Comparison of ENCODE assay signal across 17 cellular contexts in the genomic region with DNA sequence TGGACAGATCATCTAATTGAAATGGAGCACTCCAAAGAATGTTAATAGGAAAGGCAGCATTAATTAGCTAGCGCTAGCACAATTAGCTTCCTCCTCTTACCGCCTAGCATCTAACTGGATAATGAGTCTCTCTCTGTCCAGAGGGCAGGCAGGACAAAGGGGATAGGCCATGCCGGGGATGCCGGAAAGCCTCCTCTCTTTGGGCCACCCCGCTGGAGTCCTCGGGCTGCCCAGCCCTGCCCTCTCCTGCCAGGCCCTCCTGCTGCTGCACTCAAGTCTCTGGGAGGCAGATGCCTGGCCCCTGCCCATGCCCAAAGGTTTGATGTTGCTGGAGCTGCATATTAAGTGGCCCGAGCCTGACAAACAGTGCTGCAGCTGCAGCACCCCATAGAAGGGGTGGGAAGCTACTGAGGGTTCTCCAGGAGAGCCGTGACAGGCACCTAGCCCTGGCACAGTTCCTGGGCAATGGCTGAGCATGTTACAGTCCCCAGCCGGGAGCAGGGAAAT. TPM values are rescaled to one million over a fixed set of nuclear protein-coding genes. Genes with fewer than 3 reads are reported as not detected.
DNase-seq lines count a peak whose midpoint lies in the region; ATAC-seq, FAIRE-seq and TF ChIP-seq lines count a peak whose summit lies in the region.
"Had no signal": no experiment of that assay in that cellular context is flagged by ENCODE, and none has a peak within 500 bp of the region (broad histone marks: within the 10 kb centered on the region; RNA-seq: fewer than 3 reads in every experiment).

No MANE protein-coding gene starts in this region.

- H3K23ac ChIP-seq in H1 (ENCODE audit: insufficient read length) (no peak overlapping the region), neuronal stem cell (ENCODE audit: low read depth, low read length, poor library complexity) (no peak overlapping the region)

- H2BK15ac ChIP-seq in H1 (ENCODE audit: low read length) (0 out of 2 replicates have a peak overlapping the region, but pooled peaks have one; percentile 25), neuronal stem cell (ENCODE audit: low read length) (no peak overlapping the region)

- peaks cover under 1 to 12% of the 10 kb centered on the region in 2 experiments; a peak in 2 of 4 replicates for H3K9me3 ChIP-seq in H1 (ENCODE audit: insufficient read depth in 2 of 2, low read depth in 1 of 2, low read length in 1 of 2)
- peaks cover 12 to 15% of the 10 kb centered on the region in 2 donors for H3K9me3 ChIP-seq in neuronal stem cell (replicated peaks in 1 of 2; ENCODE audit: control insufficient read depth in 2 of 2, insufficient read depth in 1 of 2, low read depth in 1 of 2, low read length in 2 of 2)

- H3K79me1 ChIP-seq in H1 (ENCODE audit: low read depth, low read length) = no peaks in the 10 kb centered on the region
- H3K79me1 ChIP-seq in neuronal stem cell (ENCODE audit: low read depth, low read length) = no peaks in the 10 kb centered on the region

- peak overlapping the region; percentile 40; the same call in 1 of the 2 replicates for H2BK20ac ChIP-seq in H1 (ENCODE audit: low read length)

- H4K8ac ChIP-seq in H1 (ENCODE audit: extremely low read depth, insufficient read depth, low read length) (no peak overlapping the region), neuronal stem cell (ENCODE audit: low read depth, low read length) (no peak overlapping the region)

- no peaks in the 10 kb centered on the region for H3K79me2 ChIP-seq in H1 (ENCODE audit: control insufficient read depth in 1 of 2, insufficient read depth in 2 of 2, low read length in 2 of 2)

- H2BK12ac ChIP-seq in H1 (ENCODE audit: low read depth, low read length) = peak overlapping the region; percentile 90; the same call in 1 of the 2 replicates
- no peak overlapping the region for H2BK12ac ChIP-seq in neuronal stem cell (ENCODE audit: low read length)

- H2AFZ ChIP-seq in H1 (ENCODE audit: low read length) (peak overlapping the region; percentile 87; the same call in 1 of the 2 replicates), neuronal stem cell (ENCODE audit: low read length) (peak overlapping the region; percentile 76)

- peak overlapping the region; percentile 10; the same call in 1 of the 2 replicates for H2BK5ac ChIP-seq in H1 (ENCODE audit: low read depth, low read length)
- peak overlapping the region; percentile 7 for H2BK5ac ChIP-seq in neuronal stem cell (ENCODE audit: low read length)

- WGBS in H1 (ENCODE audit: extremely low coverage in 1 of 2, insufficient coverage in 1 of 2, insufficient read length in 1 of 2, insufficient replicate concordance in 2 of 2, low coverage in 1 of 2, low lambda C conversion rate in 2 of 2, missing lambda C conversion rate in 1 of 2), 2 experiments = 27% methylated on average over 9 of the region's 9 CpGs; no CpG with 5 or more reads in 1 of the 2 experiments
- no CpG with 5 or more reads among the region's 9 CpGs for WGBS in neuronal stem cell (ENCODE audit: extremely low coverage in 2 of 2, insufficient read length in 2 of 2, insufficient replicate concordance in 1 of 2), 2 donors

- peak overlapping the region; percentile 5; the same call in 1 of the 2 replicates for H3K27ac ChIP-seq in H1 (ENCODE audit: low read depth, low read length)
- peak overlapping the region; percentile 89 for H3K27ac ChIP-seq in neuronal stem cell (replicated peaks; ENCODE audit: low read length)
- H3K27ac ChIP-seq: coronary artery, esophagus muscularis mucosa, WERI-Rb-1 had no signal

- no peak overlapping the region for H3K4ac ChIP-seq in H1 (replicated peaks; ENCODE audit: insufficient read length, low read depth, low read length)
- no peak overlapping the region for H3K4ac ChIP-seq in neuronal stem cell (ENCODE audit: low read length)

- H4K5ac ChIP-seq in H1 (ENCODE audit: insufficient read length, low read depth, low read length) = peak overlapping the region; percentile 49

- peak overlapping the region; percentile 53 to 89 for H3K4me2 ChIP-seq in H1 (ENCODE audit: insufficient read depth in 1 of 2, low read depth in 2 of 2, low read length in 2 of 2)
- H3K4me2 ChIP-seq in neuronal stem cell (ENCODE audit: insufficient read depth, low read length, poor library complexity, severe bottlenecking) = peak overlapping the region; percentile 29

- H3K14ac ChIP-seq in H1 (ENCODE audit: insufficient read length) (no peak overlapping the region), neuronal stem cell (ENCODE audit: low read length) (no peak overlapping the region)

- H3K18ac ChIP-seq in H1 (ENCODE audit: extremely low read depth, low read length) (peak overlapping the region; percentile 88), neuronal stem cell (ENCODE audit: low read length) (peak overlapping the region; percentile 62)

- H3K27me3 ChIP-seq in H1 (replicated peaks in 1 of 4; ENCODE audit: control insufficient read depth in 3 of 4, extremely low read depth in 1 of 4, insufficient read depth in 3 of 4, low read length in 3 of 4) = no peaks in the 10 kb centered on the region
- H3K27me3 ChIP-seq in neuronal stem cell (ENCODE audit: control insufficient read depth in 3 of 3, insufficient read depth in 3 of 3, low read depth in 1 of 3, low read length in 3 of 3) = no peaks in the 10 kb centered on the region

- POLR2A ChIA-PET in H1 (lab: Charles Lee; ENCODE audit: partially characterized antibody) = interaction anchor here (1.2 to 3.0 kb wide), 6 partner anchors 12 to 58 kb away, joined by 3 to 12 read pairs (median 4); a partner anchor contains a TSS

- no peak for ATAC-seq in HG02642 (IDR thresholded peaks at IDR 0.05; ENCODE audit: poor library complexity, unreplicated experiment)
- ATAC-seq: naive thymus-derived CD8-positive, alpha-beta T cell; Panc1; stimulated activated effector memory CD8-positive, alpha-beta T cell treated with anti-CD3 and anti-CD28 coated beads, Interleukin-12 subunit alpha, Interleukin-12 subunit beta, amount 100 ng/mL, for 72 hours had no signal

- H3K56ac ChIP-seq in H1 (replicated peaks; ENCODE audit: insufficient read length, low read depth, low read length) = no peak overlapping the region

- no peak for FAIRE-seq in H1 (lab: Jason Lieb, UNC)

- no peak for TF ChIP-seq RAD21 in H1 (IDR thresholded peaks at IDR 0.05 in 1 of 2, conservative IDR thresholded peaks at IDR 0.05 in 1 of 2; ENCODE audit: low read depth in 2 of 2, low read length in 2 of 2)

- peaks cover 1% of the 10 kb centered on the region; the same call in 1 of the 2 replicates for H3K23me2 ChIP-seq in H1 (ENCODE audit: low read depth, low read length)

- peak; percentile 81 for DNase-seq in DMS79 treated with DMSO at 0.1 percent for 48 hours (lab: John Stamatoyannopoulos, UW)
- DNase-seq in NCI-H1694 (lab: John Stamatoyannopoulos, UW) = peak; percentile 25
- DNase-seq in H1 (ENCODE audit: low read depth in 1 of 2, low spot score in 2 of 2) = peak in 1 of 2 experiments; percentile 67
- DNase-seq in neuronal stem cell (ENCODE audit: low spot score) = peak; percentile 85
- DNase-seq in NK-92 treated with Interleukin-12 subunit alpha and Interleukin-12 subunit beta, amount 100 ng/mL, for 24 hours (lab: John Stamatoyannopoulos, UW) = no peak
- DNase-seq in NOMO-1 treated with DMSO at 0.1 percent for 48 hours (lab: John Stamatoyannopoulos, UW; ENCODE audit: unreplicated experiment) = no peak
- DNase-seq in germinal center (ENCODE audit: low spot score) = no peak
- DNase-seq: activated CD8-positive, alpha-beta memory T cell treated with anti-CD3 and anti-CD28 coated beads for 24 hours; activated effector memory CD4-positive, alpha-beta T cell treated with Interleukin-2 at 50 U/mL for 16 hours; aorta; naive thymus-derived CD8-positive, alpha-beta T cell; WERI-Rb-1 had no signal

- H4K20me1 ChIP-seq in H1 (replicated peaks in 1 of 2; ENCODE audit: control insufficient read depth in 1 of 2, insufficient read depth in 2 of 2, low read length in 2 of 2) = no peaks in the 10 kb centered on the region

- no peak overlapping the region; a peak in 1 of 7 replicates for H3K9ac ChIP-seq in H1 (replicated peaks in 1 of 4; ENCODE audit: extremely low read depth in 1 of 4, low read depth in 3 of 4, low read length in 3 of 4)
- H3K9ac ChIP-seq in neuronal stem cell (ENCODE audit: low read depth, low read length, poor library complexity) = no peak overlapping the region

- TF ChIP-seq CTCF in H1 (IDR thresholded peaks at IDR 0.05; ENCODE audit: control extremely low read depth in 1 of 3, insufficient read depth in 1 of 3, low read depth in 1 of 3, low read length in 3 of 3) = no peak

- H3K4me3 ChIP-seq in H1 (ENCODE audit: extremely low read depth in 1 of 4, insufficient read depth in 2 of 4, low read depth in 3 of 4, low read length in 4 of 4) (peak overlapping the region in 2 of 4 experiments; percentile 7 to 40; a peak in 3 of 8 replicates), neuronal stem cell (ENCODE audit: low read length in 2 of 2) (peak overlapping the region in 1 of 2 donors; percentile 24)
- H3K4me3 ChIP-seq: coronary artery, esophagus muscularis mucosa had no signal

- H3K36me3 ChIP-seq in H1 (ENCODE audit: control insufficient read depth in 2 of 4, insufficient read depth in 4 of 4, low read length in 3 of 4) = peaks cover 0 to 24% (median 6%) of the 10 kb centered on the region in 4 experiments; a peak in 5 of 8 replicates
- H3K36me3 ChIP-seq in neuronal stem cell (replicated peaks in 1 of 2; ENCODE audit: control insufficient read depth in 2 of 2, insufficient read depth in 2 of 2, low read length in 2 of 2) = peaks cover 0 to 11% of the 10 kb centered on the region in 2 donors
- H3K36me3 ChIP-seq: esophagus muscularis mucosa had no signal

- H3K4me1 ChIP-seq in H1 (replicated peaks in 1 of 4; ENCODE audit: control insufficient read depth in 3 of 4, insufficient read depth in 4 of 4, low read length in 3 of 4) = peaks cover 12 to 32% (median 21%) of the 10 kb centered on the region in 4 experiments
- H3K4me1 ChIP-seq in neuronal stem cell (ENCODE audit: control insufficient read depth in 2 of 2, insufficient read depth in 1 of 2, low read depth in 1 of 2, low read length in 2 of 2) = peaks cover 12 to 36% of the 10 kb centered on the region in 2 donors

- no peak for TF ChIP-seq EP300 in H1 (IDR thresholded peaks at IDR 0.05; ENCODE audit: borderline replicate concordance in 1 of 2, low read depth in 2 of 2, low read length in 2 of 2)

- no peak overlapping the region for H2BK120ac ChIP-seq in H1 (replicated peaks; ENCODE audit: low read depth, low read length)
- H2BK120ac ChIP-seq in neuronal stem cell (ENCODE audit: low read depth, low read length) = no peak overlapping the region

- no peak for TF ChIP-seq POLR2A in H1 (IDR thresholded peaks at IDR 0.05; ENCODE audit: control extremely low read depth in 1 of 2, low read depth in 2 of 2, low read length in 2 of 2)

- H4K91ac ChIP-seq in H1 (replicated peaks; ENCODE audit: insufficient read length, low read length) = peak overlapping the region; percentile 31
- H4K91ac ChIP-seq in neuronal stem cell (ENCODE audit: low read depth, low read length, poor library complexity) = no peak overlapping the region

- CTCF ChIA-PET in H1 (lab: Charles Lee; ENCODE audit: partially characterized antibody) = interaction anchor here (1.6 to 6.2 kb wide), 3 partner anchors 13 to 160 kb away, joined by 3 to 42 read pairs (median 30); a partner anchor contains a TSS

- H2AK5ac ChIP-seq in H1 (ENCODE audit: low read depth, low read length) (no peak overlapping the region), neuronal stem cell (ENCODE audit: low read depth, low read length) (peak overlapping the region; percentile 9)

RNA-seq across cellular contexts. Expression of a gene that starts 20.9 kb away (rescaled TPM):
- 4.6 and 5.3 TPM in 2 replicates for total RNA-seq in H1 (2021; fragmentation: NEBNext Ultra II Directional; extraction: Animal tissue kit (Norgen Biotek cat#: 25700))
- polyA plus RNA-seq in H1 (2011; rRNA removed) = 3.4 and 4.3 TPM in 2 replicates
- 2.5 TPM for polyA plus RNA-seq in H1 (2011; cell fraction: cytosol; rRNA removed)
- 10.2 TPM for polyA plus RNA-seq in H1 (2011; cell fraction: nucleus; rRNA removed)
- 1.4 to 4.2 TPM (median 3.9 TPM) in 4 replicates for polyA plus RNA-seq in H1 (2012, experiment 1 of 2)
- polyA plus RNA-seq in H1 (2012, experiment 2 of 2) = 2.9 TPM
- polyA plus RNA-seq in H1 (2013, experiment 1 of 2) = 3.8 TPM
- 2.9 TPM for polyA plus RNA-seq in H1 (2013, experiment 2 of 2)
- 3.5 and 4.4 TPM in 2 replicates for polyA minus RNA-seq in H1 (2011; rRNA and poly(A)+ RNA removed)
- polyA minus RNA-seq in H1 (2011; cell fraction: cytosol; rRNA and poly(A)+ RNA removed) = 3.3 TPM
- polyA minus RNA-seq in H1 (2011; cell fraction: nucleus; rRNA and poly(A)+ RNA removed) = 10.2 TPM
- 1.1 TPM for polyA plus RNA-seq in neuronal stem cell (2013, experiment 1 of 2)
- 1.3 TPM for polyA plus RNA-seq in neuronal stem cell (2013, experiment 2 of 2)
- total RNA-seq: esophagus muscularis mucosa had no signal
- polyA plus RNA-seq: aorta had no signal

Comparison
In these comparisons a context has a peak if more than half of its experiments do, and no peak if none do; other contexts are left out.
1. DNase-seq: peak in DMS79 treated with DMSO at 0.1 percent for 48 hours (single experiment), NCI-H1694 (single experiment) and neuronal stem cell (single experiment); none in NK-92 treated with Interleukin-12 subunit alpha and Interleukin-12 subunit beta, amount 100 ng/mL, for 24 hours (single experiment), NOMO-1 treated with DMSO at 0.1 percent for 48 hours (single experiment) and germinal center (single experiment).